ENCODE assay signal across 8 cellular contexts in the genomic region with DNA sequence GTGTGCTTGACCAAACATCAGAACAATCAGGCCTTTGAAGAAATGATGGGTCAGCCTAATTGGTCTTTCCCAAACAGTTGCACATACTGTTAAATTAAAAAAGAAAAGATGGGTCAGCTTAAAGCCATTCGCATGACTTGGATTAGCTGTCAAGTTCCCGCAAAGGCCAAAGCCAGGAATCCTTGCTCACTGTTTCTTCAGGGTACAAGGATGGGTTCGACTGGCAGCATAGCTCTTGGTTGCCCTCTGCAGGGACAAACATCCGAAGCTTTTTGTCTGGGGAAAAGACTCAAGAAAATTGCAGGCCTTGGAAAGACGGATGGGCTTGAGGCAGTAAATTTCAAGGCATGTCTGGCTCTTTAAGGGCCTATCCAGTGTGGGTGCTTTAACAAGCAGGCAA.
A peak's percentile ranks its signal among the peaks of the same experiment; 100 is the strongest.
DNase-seq lines count a peak whose midpoint lies in the region; ATAC-seq, FAIRE-seq and TF ChIP-seq lines count a peak whose summit lies in the region.

No MANE protein-coding gene starts in this region.

- H3K27ac Mint-ChIP-seq in HFFc6: no peak overlapping the region

- H3K4me3 ChIP-seq in AG10803 (ENCODE audit: low read length) (no peak overlapping the region), GM12878 (no peak overlapping the region)

- H3K4me1 ChIP-seq in GM12878 (ENCODE audit: control insufficient read depth, insufficient read depth, low read length): no peaks in the 10 kb centered on the region

- H2AFZ ChIP-seq in GM12878 (ENCODE audit: control insufficient read depth, low read depth, low read length): no peak overlapping the region

- ATAC-seq in GM12878: no peak

- H3K4me2 ChIP-seq in GM12878 (ENCODE audit: control insufficient read depth, insufficient read depth): no peak overlapping the region

- no peaks in the 10 kb centered on the region for H3K36me3 ChIP-seq in GM12878 (ENCODE audit: control insufficient read depth in 2 of 2, insufficient read depth in 2 of 2, low read length in 1 of 2)

- TF ChIP-seq CTCF in AG10803 (conservative IDR thresholded peaks at IDR 0.05; ENCODE audit: low read length) (peak; percentile 49), HFFc6 (IDR thresholded peaks at IDR 0.05) (peak; percentile 32; the same call in 1 of the 2 replicates), GM12878 (IDR thresholded peaks at IDR 0.05 in 2 of 3, conservative IDR thresholded peaks at IDR 0.05 in 1 of 3; ENCODE audit: control insufficient read depth in 2 of 3, extremely low read depth in 1 of 3, insufficient read depth in 1 of 3, low read depth in 3 of 3, low read length in 3 of 3) (peak; percentile 23 to 42 (median 40); a peak in 4 of 6 replicates), GM10248 (IDR thresholded peaks at IDR 0.05; ENCODE audit: control extremely low read depth, extremely low read depth, low read depth, missing control alignments) (no peak)

- peaks cover 11% of the 10 kb centered on the region for H3K9me3 Mint-ChIP-seq in HFFc6

- H3K27me3 ChIP-seq in GM12878 (replicated peaks in 1 of 2; ENCODE audit: control insufficient read depth in 2 of 2, insufficient read depth in 2 of 2, low read length in 1 of 2): no peaks in the 10 kb centered on the region

- SMC1A ChIA-PET in GM12878 (lab: Charles Lee; ENCODE audit: uncharacterized antibody, unreplicated experiment): interaction anchor here (0.6 to 2.0 kb wide), 6 partner anchors 11 to 392 kb away, joined by 3 to 5 read pairs (median 3); no protein-coding TSS in a partner anchor

- peak; percentile 62 for FAIRE-seq in GM12878 (lab: Jason Lieb, UNC)

- DNase-seq in AG10803 (ENCODE audit: low read depth): peak; percentile 25
- no peak for DNase-seq in HFFc6
- DNase-seq in GM12878 (ENCODE audit: low read depth, low spot score): peak; percentile 0
- DNase-seq in kidney glomerular epithelial cell (lab: John Stamatoyannopoulos, UW): peak; percentile 56
- DNase-seq in NOMO-1 (lab: John Stamatoyannopoulos, UW; ENCODE audit: unreplicated experiment in 2 of 2): no peak
- no peak for DNase-seq in germinal center (ENCODE audit: low spot score)
- DNase-seq in GM10248 (ENCODE audit: extremely low spot score): no peak
- no peak for DNase-seq in NCI-H1048 (lab: John Stamatoyannopoulos, UW)

- no peak for TF ChIP-seq EP300 in GM12878 (IDR thresholded peaks at IDR 0.05; ENCODE audit: borderline replicate concordance in 1 of 2, control insufficient read depth in 1 of 2, low read depth in 2 of 2, low read length in 2 of 2)

- TF ChIP-seq RAD21 in GM12878 (IDR thresholded peaks at IDR 0.05; ENCODE audit: insufficient read depth, low read depth, low read length): peak; percentile 56

- 0 out of 2 replicates have a peak, but pooled peaks cover 4% of the 10 kb centered on the region for H3K36me3 Mint-ChIP-seq in HFFc6 (ENCODE audit: low read depth)

- no peaks in the 10 kb centered on the region for H3K79me2 ChIP-seq in GM12878 (ENCODE audit: control insufficient read depth, insufficient read depth, low read length)

- H3K27me3 Mint-ChIP-seq in HFFc6 (ENCODE audit: insufficient read depth): no peaks in the 10 kb centered on the region

- H4K20me1 ChIP-seq in GM12878 (ENCODE audit: control insufficient read depth, insufficient read depth): no peaks in the 10 kb centered on the region

- TF ChIP-seq POLR2A in GM12878 (IDR thresholded peaks at IDR 0.05; ENCODE audit: low read depth, low read length): no peak

- no peak overlapping the region for H3K4me3 Mint-ChIP-seq in HFFc6

- BruUV-seq in GM12878 (replicated peaks; lab: Mats Ljungman, UMichigan): no TSS peak

- CTCF ChIA-PET in GM12878 (lab: Yijun Ruan, JAX) (interaction anchor here (0.6 to 1.1 kb wide), 8 partner anchors 9 to 1141 kb away, joined by 3 to 5 read pairs (median 3); no protein-coding TSS in a partner anchor), GM10248 (lab: Yijun Ruan, JAX) (interaction anchor here (0.7 to 1.6 kb wide), 6 partner anchors 9 to 26 kb away, joined by 3 to 6 read pairs (median 3); no protein-coding TSS in a partner anchor)

- H3K9me3 ChIP-seq in GM12878 (replicated peaks; ENCODE audit: control insufficient read depth, insufficient read depth, low read length): no peaks in the 10 kb centered on the region

- H3K27ac ChIP-seq in GM12878 (ENCODE audit: control insufficient read depth, insufficient read depth): no peak overlapping the region

- RAD21 ChIA-PET in GM12878 (lab: Charles Lee; ENCODE audit: unreplicated experiment): interaction anchor here (1.0 to 1.6 kb wide), 3 partner anchors 8 to 1861 kb away, joined by 3 to 6 read pairs (median 4); no protein-coding TSS in a partner anchor

- 32% methylated on average over 5 of the region's 5 CpGs for WGBS in GM12878 (ENCODE audit: insufficient coverage, insufficient replicate concordance, low lambda C conversion rate, missing lambda C conversion rate)

- intact Hi-C loops in GM12878 (cut with micrococcal nuclease; ENCODE audit: unreplicated experiment): loop anchor here (2.0 kb wide), 1 partner anchor 397 kb away; no protein-coding TSS in a partner anchor

- in situ Hi-C loops in GM12878 (cut with MboI): no loop called here

- POLR2A ChIA-PET in GM12878 (lab: Charles Lee): interaction anchor here (0.6 kb wide), 1 partner anchor 1141 kb away, joined by 3 read pairs; no protein-coding TSS in a partner anchor
- POLR2A ChIA-PET in GM10248 (lab: Yijun Ruan, JAX): no interaction called here

- no peak overlapping the region for H3K9ac ChIP-seq in GM12878 (ENCODE audit: control insufficient read depth, insufficient read depth, low read length)

- H3K4me1 Mint-ChIP-seq in HFFc6 (ENCODE audit: low read depth): no peaks in the 10 kb centered on the region

TF ChIP-seq in GM12878, 131 proteins besides CTCF, POLR2A, EP300 and RAD21 (continues in another document):
- TF ChIP-seq SMC3 (IDR thresholded peaks at IDR 0.05; ENCODE audit: borderline replicate concordance, low read length): peak; percentile 28; the same call in 1 of the 2 replicates
- no peak for TF ChIP-seq BMI1 (IDR thresholded peaks at IDR 0.05; ENCODE audit: borderline replicate concordance)
- no peak for TF ChIP-seq FOXM1 (IDR thresholded peaks at IDR 0.05; ENCODE audit: low read depth, low read length)
- TF ChIP-seq, protein P1, sequence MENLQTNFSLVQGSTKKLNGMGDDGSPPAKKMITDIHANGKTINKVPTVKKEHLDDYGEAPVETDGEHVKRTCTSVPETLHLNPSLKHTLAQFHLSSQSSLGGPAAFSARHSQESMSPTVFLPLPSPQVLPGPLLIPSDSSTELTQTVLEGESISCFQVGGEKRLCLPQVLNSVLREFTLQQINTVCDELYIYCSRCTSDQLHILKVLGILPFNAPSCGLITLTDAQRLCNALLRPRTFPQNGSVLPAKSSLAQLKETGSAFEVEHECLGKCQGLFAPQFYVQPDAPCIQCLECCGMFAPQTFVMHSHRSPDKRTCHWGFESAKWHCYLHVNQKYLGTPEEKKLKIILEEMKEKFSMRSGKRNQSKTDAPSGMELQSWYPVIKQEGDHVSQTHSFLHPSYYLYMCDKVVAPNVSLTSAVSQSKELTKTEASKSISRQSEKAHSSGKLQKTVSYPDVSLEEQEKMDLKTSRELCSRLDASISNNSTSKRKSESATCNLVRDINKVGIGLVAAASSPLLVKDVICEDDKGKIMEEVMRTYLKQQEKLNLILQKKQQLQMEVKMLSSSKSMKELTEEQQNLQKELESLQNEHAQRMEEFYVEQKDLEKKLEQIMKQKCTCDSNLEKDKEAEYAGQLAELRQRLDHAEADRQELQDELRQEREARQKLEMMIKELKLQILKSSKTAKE (IDR thresholded peaks at IDR 0.05; ENCODE audit: low read depth, poor library complexity, severe bottlenecking): no peak
- TF ChIP-seq CREM (IDR thresholded peaks at IDR 0.05; ENCODE audit: low read depth): no peak
- TF ChIP-seq NFIC (IDR thresholded peaks at IDR 0.05; ENCODE audit: low read depth, low read length): no peak
- TF ChIP-seq, protein P2, sequence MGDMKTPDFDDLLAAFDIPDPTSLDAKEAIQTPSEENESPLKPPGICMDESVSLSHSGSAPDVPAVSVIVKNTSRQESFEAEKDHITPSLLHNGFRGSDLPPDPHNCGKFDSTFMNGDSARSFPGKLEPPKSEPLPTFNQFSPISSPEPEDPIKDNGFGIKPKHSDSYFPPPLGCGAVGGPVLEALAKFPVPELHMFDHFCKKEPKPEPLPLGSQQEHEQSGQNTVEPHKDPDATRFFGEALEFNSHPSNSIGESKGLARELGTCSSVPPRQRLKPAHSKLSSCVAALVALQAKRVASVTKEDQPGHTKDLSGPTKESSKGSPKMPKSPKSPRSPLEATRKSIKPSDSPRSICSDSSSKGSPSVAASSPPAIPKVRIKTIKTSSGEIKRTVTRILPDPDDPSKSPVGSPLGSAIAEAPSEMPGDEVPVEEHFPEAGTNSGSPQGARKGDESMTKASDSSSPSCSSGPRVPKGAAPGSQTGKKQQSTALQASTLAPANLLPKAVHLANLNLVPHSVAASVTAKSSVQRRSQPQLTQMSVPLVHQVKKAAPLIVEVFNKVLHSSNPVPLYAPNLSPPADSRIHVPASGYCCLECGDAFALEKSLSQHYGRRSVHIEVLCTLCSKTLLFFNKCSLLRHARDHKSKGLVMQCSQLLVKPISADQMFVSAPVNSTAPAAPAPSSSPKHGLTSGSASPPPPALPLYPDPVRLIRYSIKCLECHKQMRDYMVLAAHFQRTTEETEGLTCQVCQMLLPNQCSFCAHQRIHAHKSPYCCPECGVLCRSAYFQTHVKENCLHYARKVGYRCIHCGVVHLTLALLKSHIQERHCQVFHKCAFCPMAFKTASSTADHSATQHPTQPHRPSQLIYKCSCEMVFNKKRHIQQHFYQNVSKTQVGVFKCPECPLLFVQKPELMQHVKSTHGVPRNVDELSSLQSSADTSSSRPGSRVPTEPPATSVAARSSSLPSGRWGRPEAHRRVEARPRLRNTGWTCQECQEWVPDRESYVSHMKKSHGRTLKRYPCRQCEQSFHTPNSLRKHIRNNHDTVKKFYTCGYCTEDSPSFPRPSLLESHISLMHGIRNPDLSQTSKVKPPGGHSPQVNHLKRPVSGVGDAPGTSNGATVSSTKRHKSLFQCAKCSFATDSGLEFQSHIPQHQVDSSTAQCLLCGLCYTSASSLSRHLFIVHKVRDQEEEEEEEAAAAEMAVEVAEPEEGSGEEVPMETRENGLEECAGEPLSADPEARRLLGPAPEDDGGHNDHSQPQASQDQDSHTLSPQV (IDR thresholded peaks at IDR 0.05): no peak
- no peak for TF ChIP-seq WRNIP1 (IDR thresholded peaks at IDR 0.05; ENCODE audit: borderline replicate concordance, low read depth, low read length)

Comparison
In these comparisons a context has a peak if more than half of its experiments do, and no peak if none do; other contexts are left out.
1. DNase-seq: peak in AG10803 (single experiment), GM12878 (single experiment) and kidney glomerular epithelial cell (single experiment); none in HFFc6 (single experiment), NOMO-1 (0 of 2), germinal center (single experiment), GM10248 (single experiment) and NCI-H1048 (single experiment).